In the genomic region with DNA sequence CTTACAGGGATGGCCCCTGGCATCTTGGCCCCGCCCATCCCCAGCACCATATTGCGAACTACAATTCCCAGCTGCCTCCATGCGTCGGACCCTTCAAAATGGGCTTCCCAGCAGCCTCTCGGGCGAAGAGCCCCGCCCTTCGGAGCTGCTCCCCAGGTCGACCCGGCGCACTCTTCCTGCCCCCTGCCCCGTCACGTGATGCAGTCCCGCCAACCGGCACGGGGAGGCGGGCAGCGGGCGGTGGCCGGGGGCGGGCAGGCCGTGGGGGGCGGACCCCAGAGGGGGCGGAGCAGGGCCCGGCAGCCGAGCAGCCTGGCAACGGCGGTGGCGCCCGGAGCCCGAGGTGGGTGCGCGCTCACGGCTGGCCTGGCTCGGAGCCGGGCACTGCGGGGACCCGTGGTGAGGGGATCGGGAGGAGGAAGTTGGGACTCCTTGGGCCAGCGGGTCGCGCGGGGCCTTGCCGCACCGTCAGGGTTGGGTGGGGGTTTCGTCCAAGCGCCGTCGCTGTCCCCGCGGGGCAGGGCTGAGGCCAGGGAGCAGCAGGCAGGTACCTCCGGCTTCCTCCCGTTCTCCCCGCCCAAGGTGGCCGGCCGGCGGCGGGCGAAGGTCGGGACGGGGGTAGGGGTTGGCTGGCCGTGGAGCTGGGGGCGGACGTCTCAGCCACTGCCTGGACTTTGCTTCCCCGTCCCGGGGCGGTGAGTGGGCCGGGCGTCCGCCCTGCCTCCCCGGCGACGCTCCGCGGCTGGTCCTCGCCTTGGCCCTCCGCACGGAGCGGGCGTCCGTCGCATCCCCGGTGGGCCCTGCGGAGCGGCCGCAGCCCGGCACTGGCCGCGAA, we compare ENCODE assay signal across 8 cellular contexts.
DNase-seq lines count a peak whose midpoint lies in the region; ATAC-seq and TF ChIP-seq lines count a peak whose summit lies in the region.

A gene (plus strand): TSS at position 302 of the 835 bp plus-strand sequence. CDS start 23,994 bp downstream, outside the sequence.

- POLR2A ChIA-PET in GM10248 (lab: Yijun Ruan, JAX): interaction anchor here (1.0 to 1.5 kb wide), 2 partner anchors 19 to 628 kb away, joined by 3 read pairs; no protein-coding TSS in a partner anchor

- H3K27me3 Mint-ChIP-seq in activated naive CD4-positive, alpha-beta T cell treated with anti-CD3 and anti-CD28 coated beads, Interleukin-2, amount 50 U/mL, for 24 hours: no peaks in the 10 kb centered on the region

- H3K36me3 Mint-ChIP-seq in activated naive CD4-positive, alpha-beta T cell treated with anti-CD3 and anti-CD28 coated beads, Interleukin-2, amount 50 U/mL, for 24 hours: no peaks in the 10 kb centered on the region

- peak; percentile 91 for DNase-seq in GM10248 (ENCODE audit: extremely low spot score)
- peak; percentile 93 for DNase-seq in NCI-H1092 treated with DMSO at 0.1 percent for 48 hours (lab: John Stamatoyannopoulos, UW)
- DNase-seq in globus pallidus (ENCODE audit: low spot score): peak; percentile 96
- DNase-seq in non-pigmented ciliary epithelial cell (ENCODE audit: low read depth): peak; percentile 78
- peak; percentile 41 to 94 (median 86) for DNase-seq in substantia nigra (lab: John Stamatoyannopoulos, UW)

- ATAC-seq in HG02623 (IDR thresholded peaks at IDR 0.05; ENCODE audit: unreplicated experiment): peak; percentile 92
- peak; percentile 94 for ATAC-seq in SK-N-SH treated with all-trans-retinoic acid at 6 μM for 48 hours

- peak within 1 kb of the TSS; percentile 68 for H3K27ac ChIP-seq in substantia nigra (ENCODE audit: low read depth, low read length, poor library complexity, severe bottlenecking)

- CTCF ChIA-PET in GM10248 (lab: Yijun Ruan, JAX): no interaction called here

- H3K27ac Mint-ChIP-seq in activated naive CD4-positive, alpha-beta T cell treated with anti-CD3 and anti-CD28 coated beads, Interleukin-2, amount 50 U/mL, for 24 hours: peak within 1 kb of the TSS; percentile 70

- H3K4me1 Mint-ChIP-seq in activated naive CD4-positive, alpha-beta T cell treated with anti-CD3 and anti-CD28 coated beads, Interleukin-2, amount 50 U/mL, for 24 hours: peaks cover 41% of the 10 kb centered on the region

- no peak for TF ChIP-seq CTCF in GM10248 (IDR thresholded peaks at IDR 0.05; ENCODE audit: control extremely low read depth, extremely low read depth, low read depth, missing control alignments)

- peak within 1 kb of the TSS; percentile 89 for H3K4me3 Mint-ChIP-seq in activated naive CD4-positive, alpha-beta T cell treated with anti-CD3 and anti-CD28 coated beads, Interleukin-2, amount 50 U/mL, for 24 hours

- H3K9me3 Mint-ChIP-seq in activated naive CD4-positive, alpha-beta T cell treated with anti-CD3 and anti-CD28 coated beads, Interleukin-2, amount 50 U/mL, for 24 hours: no peaks in the 10 kb centered on the region

TF ChIP-seq in SK-N-SH treated with all-trans-retinoic acid at 6 μM for 48 hours, 23 proteins besides CTCF, POLR2A, EP300 and RAD21:
- TF ChIP-seq BACH2 (CRISPR knock-in tag; IDR thresholded peaks at IDR 0.05; ENCODE audit: borderline replicate concordance) (no peak), OSR1 (CRISPR knock-in tag; IDR thresholded peaks at IDR 0.05) (no peak), ISL1 (CRISPR knock-in tag; IDR thresholded peaks at IDR 0.05) (no peak), ESRRG (CRISPR knock-in tag; IDR thresholded peaks at IDR 0.05) (no peak), ZNF8 (CRISPR knock-in tag; IDR thresholded peaks at IDR 0.05) (no peak), ZNF565 (CRISPR knock-in tag; conservative IDR thresholded peaks at IDR 0.05; ENCODE audit: low read depth) (no peak)
- TF ChIP-seq, protein P1, sequence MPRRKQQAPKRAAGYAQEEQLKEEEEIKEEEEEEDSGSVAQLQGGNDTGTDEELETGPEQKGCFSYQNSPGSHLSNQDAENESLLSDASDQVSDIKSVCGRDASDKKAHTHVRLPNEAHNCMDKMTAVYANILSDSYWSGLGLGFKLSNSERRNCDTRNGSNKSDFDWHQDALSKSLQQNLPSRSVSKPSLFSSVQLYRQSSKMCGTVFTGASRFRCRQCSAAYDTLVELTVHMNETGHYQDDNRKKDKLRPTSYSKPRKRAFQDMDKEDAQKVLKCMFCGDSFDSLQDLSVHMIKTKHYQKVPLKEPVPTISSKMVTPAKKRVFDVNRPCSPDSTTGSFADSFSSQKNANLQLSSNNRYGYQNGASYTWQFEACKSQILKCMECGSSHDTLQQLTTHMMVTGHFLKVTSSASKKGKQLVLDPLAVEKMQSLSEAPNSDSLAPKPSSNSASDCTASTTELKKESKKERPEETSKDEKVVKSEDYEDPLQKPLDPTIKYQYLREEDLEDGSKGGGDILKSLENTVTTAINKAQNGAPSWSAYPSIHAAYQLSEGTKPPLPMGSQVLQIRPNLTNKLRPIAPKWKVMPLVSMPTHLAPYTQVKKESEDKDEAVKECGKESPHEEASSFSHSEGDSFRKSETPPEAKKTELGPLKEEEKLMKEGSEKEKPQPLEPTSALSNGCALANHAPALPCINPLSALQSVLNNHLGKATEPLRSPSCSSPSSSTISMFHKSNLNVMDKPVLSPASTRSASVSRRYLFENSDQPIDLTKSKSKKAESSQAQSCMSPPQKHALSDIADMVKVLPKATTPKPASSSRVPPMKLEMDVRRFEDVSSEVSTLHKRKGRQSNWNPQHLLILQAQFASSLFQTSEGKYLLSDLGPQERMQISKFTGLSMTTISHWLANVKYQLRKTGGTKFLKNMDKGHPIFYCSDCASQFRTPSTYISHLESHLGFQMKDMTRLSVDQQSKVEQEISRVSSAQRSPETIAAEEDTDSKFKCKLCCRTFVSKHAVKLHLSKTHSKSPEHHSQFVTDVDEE (CRISPR knock-in tag; IDR thresholded peaks at IDR 0.05): no peak
- TF ChIP-seq, protein P2, sequence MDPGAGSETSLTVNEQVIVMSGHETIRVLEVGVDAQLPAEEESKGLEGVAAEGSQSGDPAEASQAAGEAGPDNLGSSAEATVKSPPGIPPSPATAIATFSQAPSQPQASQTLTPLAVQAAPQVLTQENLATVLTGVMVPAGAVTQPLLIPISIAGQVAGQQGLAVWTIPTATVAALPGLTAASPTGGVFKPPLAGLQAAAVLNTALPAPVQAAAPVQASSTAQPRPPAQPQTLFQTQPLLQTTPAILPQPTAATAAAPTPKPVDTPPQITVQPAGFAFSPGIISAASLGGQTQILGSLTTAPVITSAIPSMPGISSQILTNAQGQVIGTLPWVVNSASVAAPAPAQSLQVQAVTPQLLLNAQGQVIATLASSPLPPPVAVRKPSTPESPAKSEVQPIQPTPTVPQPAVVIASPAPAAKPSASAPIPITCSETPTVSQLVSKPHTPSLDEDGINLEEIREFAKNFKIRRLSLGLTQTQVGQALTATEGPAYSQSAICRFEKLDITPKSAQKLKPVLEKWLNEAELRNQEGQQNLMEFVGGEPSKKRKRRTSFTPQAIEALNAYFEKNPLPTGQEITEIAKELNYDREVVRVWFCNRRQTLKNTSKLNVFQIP (CRISPR knock-in tag; IDR thresholded peaks at IDR 0.05; ENCODE audit: borderline replicate concordance, low read depth): no peak
- TF ChIP-seq, protein P3, sequence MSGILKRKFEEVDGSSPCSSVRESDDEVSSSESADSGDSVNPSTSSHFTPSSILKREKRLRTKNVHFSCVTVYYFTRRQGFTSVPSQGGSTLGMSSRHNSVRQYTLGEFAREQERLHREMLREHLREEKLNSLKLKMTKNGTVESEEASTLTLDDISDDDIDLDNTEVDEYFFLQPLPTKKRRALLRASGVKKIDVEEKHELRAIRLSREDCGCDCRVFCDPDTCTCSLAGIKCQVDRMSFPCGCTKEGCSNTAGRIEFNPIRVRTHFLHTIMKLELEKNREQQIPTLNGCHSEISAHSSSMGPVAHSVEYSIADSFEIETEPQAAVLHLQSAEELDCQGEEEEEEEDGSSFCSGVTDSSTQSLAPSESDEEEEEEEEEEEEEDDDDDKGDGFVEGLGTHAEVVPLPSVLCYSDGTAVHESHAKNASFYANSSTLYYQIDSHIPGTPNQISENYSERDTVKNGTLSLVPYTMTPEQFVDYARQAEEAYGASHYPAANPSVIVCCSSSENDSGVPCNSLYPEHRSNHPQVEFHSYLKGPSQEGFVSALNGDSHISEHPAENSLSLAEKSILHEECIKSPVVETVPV (CRISPR knock-in tag; IDR thresholded peaks at IDR 0.05): no peak
- TF ChIP-seq, protein P4, sequence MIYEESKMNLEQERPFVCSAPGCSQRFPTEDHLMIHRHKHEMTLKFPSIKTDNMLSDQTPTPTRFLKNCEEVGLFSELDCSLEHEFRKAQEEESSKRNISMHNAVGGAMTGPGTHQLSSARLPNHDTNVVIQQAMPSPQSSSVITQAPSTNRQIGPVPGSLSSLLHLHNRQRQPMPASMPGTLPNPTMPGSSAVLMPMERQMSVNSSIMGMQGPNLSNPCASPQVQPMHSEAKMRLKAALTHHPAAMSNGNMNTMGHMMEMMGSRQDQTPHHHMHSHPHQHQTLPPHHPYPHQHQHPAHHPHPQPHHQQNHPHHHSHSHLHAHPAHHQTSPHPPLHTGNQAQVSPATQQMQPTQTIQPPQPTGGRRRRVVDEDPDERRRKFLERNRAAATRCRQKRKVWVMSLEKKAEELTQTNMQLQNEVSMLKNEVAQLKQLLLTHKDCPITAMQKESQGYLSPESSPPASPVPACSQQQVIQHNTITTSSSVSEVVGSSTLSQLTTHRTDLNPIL (CRISPR knock-in tag; IDR thresholded peaks at IDR 0.05; ENCODE audit: low read depth): no peak
- TF ChIP-seq, protein P5, sequence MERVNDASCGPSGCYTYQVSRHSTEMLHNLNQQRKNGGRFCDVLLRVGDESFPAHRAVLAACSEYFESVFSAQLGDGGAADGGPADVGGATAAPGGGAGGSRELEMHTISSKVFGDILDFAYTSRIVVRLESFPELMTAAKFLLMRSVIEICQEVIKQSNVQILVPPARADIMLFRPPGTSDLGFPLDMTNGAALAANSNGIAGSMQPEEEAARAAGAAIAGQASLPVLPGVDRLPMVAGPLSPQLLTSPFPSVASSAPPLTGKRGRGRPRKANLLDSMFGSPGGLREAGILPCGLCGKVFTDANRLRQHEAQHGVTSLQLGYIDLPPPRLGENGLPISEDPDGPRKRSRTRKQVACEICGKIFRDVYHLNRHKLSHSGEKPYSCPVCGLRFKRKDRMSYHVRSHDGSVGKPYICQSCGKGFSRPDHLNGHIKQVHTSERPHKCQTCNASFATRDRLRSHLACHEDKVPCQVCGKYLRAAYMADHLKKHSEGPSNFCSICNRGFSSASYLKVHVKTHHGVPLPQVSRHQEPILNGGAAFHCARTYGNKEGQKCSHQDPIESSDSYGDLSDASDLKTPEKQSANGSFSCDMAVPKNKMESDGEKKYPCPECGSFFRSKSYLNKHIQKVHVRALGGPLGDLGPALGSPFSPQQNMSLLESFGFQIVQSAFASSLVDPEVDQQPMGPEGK (CRISPR knock-in tag; IDR thresholded peaks at IDR 0.05; ENCODE audit: borderline replicate concordance): no peak

Comparison
In these comparisons a context has a peak if more than half of its experiments do, and no peak if none do; other contexts are left out.
1. Peak in every context shown above with its lines: DNase-seq, ATAC-seq and H3K27ac ChIP-seq.